In the genomic region with DNA sequence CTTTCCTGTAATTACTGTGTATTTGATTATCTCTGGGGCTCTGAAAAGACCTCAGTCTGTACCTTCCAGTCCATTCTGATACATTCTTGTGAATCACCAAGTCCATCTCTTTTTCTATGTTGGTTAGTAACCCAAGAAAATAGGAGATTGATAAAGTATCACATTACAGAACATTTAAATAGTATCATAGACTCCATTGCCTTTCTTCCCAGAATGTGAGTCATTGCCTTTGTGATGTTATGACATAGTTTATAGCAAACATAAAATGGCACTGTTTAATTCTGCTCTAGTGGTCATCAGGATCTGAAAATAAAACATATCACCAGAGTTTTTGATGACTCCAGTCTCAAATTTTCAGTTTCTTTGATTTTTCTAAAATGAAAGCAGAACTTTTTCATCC, we compare ENCODE assay signal across 17 cellular contexts.
DNase-seq lines count a peak whose midpoint lies in the region; TF ChIP-seq lines count a peak whose summit lies in the region.
"Had no signal": no experiment of that assay in that cellular context is flagged by ENCODE, and none has a peak within 500 bp of the region (broad histone marks: within the 10 kb centered on the region; RNA-seq: fewer than 3 reads in every experiment).

No MANE protein-coding gene starts in this region.

- peak overlapping the region; percentile 0; the same call in 1 of the 2 replicates for H3K27ac ChIP-seq in MM.1S (ENCODE audit: low read length)
- no peak overlapping the region for H3K27ac ChIP-seq in GM23248
- H3K27ac ChIP-seq in OCI-LY7 (ENCODE audit: low read depth, low read length, poor library complexity, severe bottlenecking), result no peak overlapping the region
- H3K27ac ChIP-seq: SK-N-MC had no signal

- H3F3A ChIP-seq in MM.1S (ENCODE audit: insufficient read depth, low read length) (no peaks in the 10 kb centered on the region), GM23248 (ENCODE audit: insufficient read depth) (no peaks in the 10 kb centered on the region)

- DNase-seq in Caki2 (ENCODE audit: low read depth), result peak; percentile 19
- DNase-seq in MM.1S, result peak; percentile 29
- DNase-seq in cardiac fibroblast (ENCODE audit: low read depth in 2 of 2), result peak; percentile 1 to 57
- DNase-seq in kidney tubule cell (ENCODE audit: low spot score), result peak; percentile 43
- no peak for DNase-seq in AG08395 (ENCODE audit: low spot score)
- DNase-seq in GM23248, result no peak
- DNase-seq in OCI-LY7 (ENCODE audit: low spot score), result no peak
- DNase-seq: CD4-positive, alpha-beta T cell; DND-41; H9; Kasumi-1; NCI-H1092 treated with DMSO at 0.1 percent for 48 hours; NCI-H146; NCI-H2081 treated with DMSO at 0.1 percent for 48 hours; NK-92 treated with Interleukin-12 subunit alpha and Interleukin-12 subunit beta, amount 100 ng/mL, for 24 hours; SHP77 had no signal

- TF ChIP-seq CTCF in MM.1S (IDR thresholded peaks at IDR 0.05; ENCODE audit: low read length) (no peak), cardiac fibroblast (IDR thresholded peaks at IDR 0.05; ENCODE audit: low read depth, low read length) (no peak), OCI-LY7 (conservative IDR thresholded peaks at IDR 0.05; ENCODE audit: low read length) (no peak)

- no peaks in the 10 kb centered on the region for H3K9me3 ChIP-seq in MM.1S (replicated peaks; ENCODE audit: insufficient read depth, low read length)
- H3K9me3 ChIP-seq in GM23248 (ENCODE audit: low read depth), result no peaks in the 10 kb centered on the region
- no peaks in the 10 kb centered on the region for H3K9me3 ChIP-seq in OCI-LY7 (ENCODE audit: low read length)

- H3K4me1 ChIP-seq in MM.1S (ENCODE audit: low read length) (peaks cover 11% of the 10 kb centered on the region), GM23248 (ENCODE audit: insufficient read depth) (no peaks in the 10 kb centered on the region), OCI-LY7 (ENCODE audit: insufficient read depth, low read length, poor library complexity, severe bottlenecking) (no peaks in the 10 kb centered on the region)

- H4K20me1 ChIP-seq in MM.1S (ENCODE audit: insufficient read depth, low read length) (no peaks in the 10 kb centered on the region), GM23248 (ENCODE audit: insufficient read depth) (no peaks in the 10 kb centered on the region), OCI-LY7 (ENCODE audit: insufficient read depth, low read length) (no peaks in the 10 kb centered on the region)

- H3K36me3 ChIP-seq in MM.1S (replicated peaks; ENCODE audit: insufficient read depth, low read length) (no peaks in the 10 kb centered on the region), GM23248 (ENCODE audit: low read depth) (no peaks in the 10 kb centered on the region), OCI-LY7 (ENCODE audit: insufficient read depth, low read length) (no peaks in the 10 kb centered on the region)

- no peak overlapping the region for H3K4me3 ChIP-seq in MM.1S (ENCODE audit: low read length)
- no peak overlapping the region for H3K4me3 ChIP-seq in cardiac fibroblast (replicated peaks in 1 of 2; ENCODE audit: low read depth in 2 of 2, low read length in 2 of 2)
- no peak overlapping the region for H3K4me3 ChIP-seq in GM23248
- H3K4me3 ChIP-seq in OCI-LY7 (ENCODE audit: low read depth, low read length, poor library complexity, severe bottlenecking), result no peak overlapping the region
- H3K4me3 ChIP-seq: SK-N-MC had no signal

- intact Hi-C loops in OCI-LY7 (cut with micrococcal nuclease; ENCODE audit: unreplicated experiment), result no loop called here

- no TSS peak for BruUV-seq in OCI-LY7 (replicated peaks; lab: Mats Ljungman, UMichigan)

- CTCF ChIA-PET in OCI-LY7 (lab: Charles Lee; ENCODE audit: unreplicated experiment), result no interaction called here

- H3K9me2 ChIP-seq in MM.1S (replicated peaks; ENCODE audit: insufficient read depth, low read length), result no peaks in the 10 kb centered on the region
- no peaks in the 10 kb centered on the region for H3K9me2 ChIP-seq in GM23248 (ENCODE audit: insufficient read depth)
- H3K9me2 ChIP-seq in OCI-LY7 (ENCODE audit: insufficient read depth, low read length), result no peaks in the 10 kb centered on the region

- peak overlapping the region; percentile 33 for H3K4me2 ChIP-seq in MM.1S (ENCODE audit: low read depth, low read length)
- H3K4me2 ChIP-seq in GM23248 (ENCODE audit: unreplicated experiment), result no peak overlapping the region
- H3K4me2 ChIP-seq in OCI-LY7 (ENCODE audit: low read length), result no peak overlapping the region

- H3K27me3 ChIP-seq in MM.1S (replicated peaks; ENCODE audit: insufficient read depth, low read length) (no peaks in the 10 kb centered on the region), GM23248 (replicated peaks; ENCODE audit: insufficient read depth) (no peaks in the 10 kb centered on the region)

- in situ Hi-C loops in Caki2 (cut with HindIII; ENCODE audit: low pct_unique_long_range_greater_than_20kb, low sequenced_read_pairs), result no loop called here
- in situ Hi-C loops in GM23248 (cut with MboI), result no loop called here

- H2AFZ ChIP-seq in MM.1S (ENCODE audit: low read length), result no peak overlapping the region
- H2AFZ ChIP-seq in GM23248, result no peak overlapping the region
- no peak overlapping the region for H2AFZ ChIP-seq in OCI-LY7 (ENCODE audit: low read length)

- H3K79me2 ChIP-seq in MM.1S (ENCODE audit: low read length), result peaks cover 3% of the 10 kb centered on the region; the same call in 1 of the 2 replicates
- no peaks in the 10 kb centered on the region for H3K79me2 ChIP-seq in GM23248 (ENCODE audit: insufficient read depth)
- no peaks in the 10 kb centered on the region for H3K79me2 ChIP-seq in OCI-LY7 (ENCODE audit: insufficient read depth, low read depth, low read length)

- POLR2A ChIA-PET in OCI-LY7 (lab: Charles Lee), result no interaction called here

- H3K9ac ChIP-seq in MM.1S (ENCODE audit: low read length) (no peak overlapping the region), GM23248 (no peak overlapping the region)

Comparison
In these comparisons a context has a peak if more than half of its experiments do, and no peak if none do; other contexts are left out.
1. DNase-seq: peak in Caki2 (single experiment), MM.1S (single experiment), cardiac fibroblast (2 of 2) and kidney tubule cell (single experiment); none in AG08395 (single experiment), GM23248 (single experiment) and OCI-LY7 (single experiment).